Comparison of ENCODE assay signal across 20 cellular contexts in genomic region chr2:236639461-236639860, GRCh38.
"Had no signal": no experiment of that assay in that cellular context is flagged by ENCODE, and none has a peak within 500 bp of the region (broad histone marks: within the 10 kb centered on the region; RNA-seq: fewer than 3 reads in every experiment).

No MANE protein-coding gene starts in this region.

- H3K27ac ChIP-seq: epithelial cell of prostate, esophagus squamous epithelium, gastroesophageal sphincter, suprapubic skin, tibial artery, upper lobe of left lung, vagina had no signal

- FAIRE-seq: kidney had no signal

- DNase-seq: effector memory CD8-positive, alpha-beta T cell; esophagus squamous epithelium; foreskin fibroblast; glutamatergic neuron; immature natural killer cell; kidney; left colon; mesendoderm; naive B cell; nephron progenitor cell; stimulated activated CD4-positive, alpha-beta T cell treated with anti-CD3 and anti-CD28 coated beads, Interleukin-2, amount 100 ng/mL, for 48 hours; stimulated activated naive CD8-positive, alpha-beta T cell treated with anti-CD3 and anti-CD28 coated beads, Interleukin-15, Interleukin-2, amounts not matched to agents 100 U/mL and 50 U/mL, for 24 hours had no signal

- H3K4me3 ChIP-seq: esophagus squamous epithelium, gastroesophageal sphincter, smooth muscle cell, suprapubic skin, tibial artery, upper lobe of left lung, vagina had no signal

- H3K36me3 Mint-ChIP-seq: immature natural killer cell had no signal

- H3K9me3 Mint-ChIP-seq: effector memory CD8-positive, alpha-beta T cell had no signal

- H3K4me3 Mint-ChIP-seq: effector memory CD8-positive, alpha-beta T cell; immature natural killer cell; naive B cell; nephron progenitor cell had no signal

- H3K27ac Mint-ChIP-seq: effector memory CD8-positive, alpha-beta T cell; immature natural killer cell; naive B cell; nephron progenitor cell had no signal

- H3K4me2 ChIP-seq: smooth muscle cell had no signal

- H3K27me3 ChIP-seq: esophagus squamous epithelium, gastroesophageal sphincter, tibial artery, upper lobe of left lung, vagina had no signal

- H3K9me3 ChIP-seq: neutrophil, suprapubic skin, tibial artery, vagina had no signal

- ATAC-seq: effector memory CD8-positive, alpha-beta T cell; gastroesophageal sphincter; left colon; stimulated activated naive CD8-positive, alpha-beta T cell treated with anti-CD3 and anti-CD28 coated beads, Interleukin-15, Interleukin-2, amounts not matched to agents 100 U/mL and 50 U/mL, for 24 hours had no signal

- H3K4me1 Mint-ChIP-seq: naive B cell had no signal

- H3K36me3 ChIP-seq: esophagus squamous epithelium, gastroesophageal sphincter, neutrophil, suprapubic skin, tibial artery, upper lobe of left lung, vagina had no signal
